Comparison of ENCODE assay signal across 2 cellular contexts in genomic region chr1:212908071-212908470, GRCh38. TPM values are rescaled to one million over a fixed set of nuclear protein-coding genes. Genes with fewer than 3 reads are reported as not detected.
"Had no signal": no experiment of that assay in that cellular context is flagged by ENCODE, and none has a peak within 500 bp of the region (broad histone marks: within the 10 kb centered on the region; RNA-seq: fewer than 3 reads in every experiment).

No MANE protein-coding gene starts in this region.

RNA-seq across cellular contexts. Expression of gene VASH2, which starts 42.3 kb away (rescaled TPM):
- total RNA-seq: MCF 10A, PC-9 had no signal
